Comparison of ENCODE assay signal across 1 cellular context in the genomic region with DNA sequence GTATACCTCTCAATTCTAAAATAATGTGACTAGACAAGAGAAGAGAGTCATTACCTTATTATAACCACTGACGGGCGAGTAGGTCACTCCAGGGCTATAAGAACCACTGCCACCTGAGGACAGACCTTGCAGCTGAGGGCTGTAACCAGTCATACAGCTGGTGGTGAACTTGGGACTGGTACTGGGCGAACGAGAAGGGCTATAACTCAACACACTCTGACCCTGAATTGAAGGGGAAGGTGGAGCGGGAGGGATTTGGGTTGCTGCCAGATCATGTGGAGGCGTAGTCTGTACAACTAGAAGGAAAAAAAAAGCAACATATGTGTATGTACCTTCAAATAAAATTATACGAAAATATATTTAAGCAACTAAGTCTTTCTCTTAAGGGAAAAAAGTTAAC.
TF ChIP-seq lines count a peak whose summit lies in the region.

No MANE protein-coding gene starts in this region.

TF ChIP-seq in K562, 482 proteins besides CTCF, POLR2A, EP300 and RAD21 (continued from another document and continues in another):
- 0 out of 2 replicates have a peak, but pooled peaks have one; percentile 8 for TF ChIP-seq JUND (IDR thresholded peaks at IDR 0.05; ENCODE audit: borderline replicate concordance, low read depth, low read length)
- no peak for TF ChIP-seq JUND (tag; IDR thresholded peaks at IDR 0.05; ENCODE audit: borderline replicate concordance, low read depth, low read length)
- TF ChIP-seq, protein P1, sequence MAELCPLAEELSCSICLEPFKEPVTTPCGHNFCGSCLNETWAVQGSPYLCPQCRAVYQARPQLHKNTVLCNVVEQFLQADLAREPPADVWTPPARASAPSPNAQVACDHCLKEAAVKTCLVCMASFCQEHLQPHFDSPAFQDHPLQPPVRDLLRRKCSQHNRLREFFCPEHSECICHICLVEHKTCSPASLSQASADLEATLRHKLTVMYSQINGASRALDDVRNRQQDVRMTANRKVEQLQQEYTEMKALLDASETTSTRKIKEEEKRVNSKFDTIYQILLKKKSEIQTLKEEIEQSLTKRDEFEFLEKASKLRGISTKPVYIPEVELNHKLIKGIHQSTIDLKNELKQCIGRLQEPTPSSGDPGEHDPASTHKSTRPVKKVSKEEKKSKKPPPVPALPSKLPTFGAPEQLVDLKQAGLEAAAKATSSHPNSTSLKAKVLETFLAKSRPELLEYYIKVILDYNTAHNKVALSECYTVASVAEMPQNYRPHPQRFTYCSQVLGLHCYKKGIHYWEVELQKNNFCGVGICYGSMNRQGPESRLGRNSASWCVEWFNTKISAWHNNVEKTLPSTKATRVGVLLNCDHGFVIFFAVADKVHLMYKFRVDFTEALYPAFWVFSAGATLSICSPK (IDR thresholded peaks at IDR 0.05; ENCODE audit: borderline replicate concordance): no peak
- TF ChIP-seq, protein P2, sequence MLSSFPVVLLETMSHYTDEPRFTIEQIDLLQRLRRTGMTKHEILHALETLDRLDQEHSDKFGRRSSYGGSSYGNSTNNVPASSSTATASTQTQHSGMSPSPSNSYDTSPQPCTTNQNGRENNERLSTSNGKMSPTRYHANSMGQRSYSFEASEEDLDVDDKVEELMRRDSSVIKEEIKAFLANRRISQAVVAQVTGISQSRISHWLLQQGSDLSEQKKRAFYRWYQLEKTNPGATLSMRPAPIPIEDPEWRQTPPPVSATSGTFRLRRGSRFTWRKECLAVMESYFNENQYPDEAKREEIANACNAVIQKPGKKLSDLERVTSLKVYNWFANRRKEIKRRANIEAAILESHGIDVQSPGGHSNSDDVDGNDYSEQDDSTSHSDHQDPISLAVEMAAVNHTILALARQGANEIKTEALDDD (IDR thresholded peaks at IDR 0.05): peak; percentile 69
- TF ChIP-seq, protein P3, sequence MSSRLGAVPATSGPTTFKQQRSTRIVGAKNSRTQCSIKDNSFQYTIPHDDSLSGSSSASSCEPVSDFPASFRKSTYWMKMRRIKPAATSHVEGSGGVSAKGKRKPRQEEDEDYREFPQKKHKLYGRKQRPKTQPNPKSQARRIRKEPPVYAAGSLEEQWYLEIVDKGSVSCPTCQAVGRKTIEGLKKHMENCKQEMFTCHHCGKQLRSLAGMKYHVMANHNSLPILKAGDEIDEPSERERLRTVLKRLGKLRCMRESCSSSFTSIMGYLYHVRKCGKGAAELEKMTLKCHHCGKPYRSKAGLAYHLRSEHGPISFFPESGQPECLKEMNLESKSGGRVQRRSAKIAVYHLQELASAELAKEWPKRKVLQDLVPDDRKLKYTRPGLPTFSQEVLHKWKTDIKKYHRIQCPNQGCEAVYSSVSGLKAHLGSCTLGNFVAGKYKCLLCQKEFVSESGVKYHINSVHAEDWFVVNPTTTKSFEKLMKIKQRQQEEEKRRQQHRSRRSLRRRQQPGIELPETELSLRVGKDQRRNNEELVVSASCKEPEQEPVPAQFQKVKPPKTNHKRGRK (tag; IDR thresholded peaks at IDR 0.05): no peak
- TF ChIP-seq TGIF2 (CRISPR knock-in tag; IDR thresholded peaks at IDR 0.05): no peak
- peak; percentile 55; the same call in 1 of the 2 replicates for TF ChIP-seq ESRRA (IDR thresholded peaks at IDR 0.05; ENCODE audit: borderline replicate concordance, low read depth)
- TF ChIP-seq TEAD4 (IDR thresholded peaks at IDR 0.05; ENCODE audit: low read length): peak; percentile 25; the same call in 1 of the 2 replicates
- TF ChIP-seq TEAD4 (CRISPR knock-in tag; IDR thresholded peaks at IDR 0.05; ENCODE audit: borderline replicate concordance): no peak
- TF ChIP-seq, protein P4, sequence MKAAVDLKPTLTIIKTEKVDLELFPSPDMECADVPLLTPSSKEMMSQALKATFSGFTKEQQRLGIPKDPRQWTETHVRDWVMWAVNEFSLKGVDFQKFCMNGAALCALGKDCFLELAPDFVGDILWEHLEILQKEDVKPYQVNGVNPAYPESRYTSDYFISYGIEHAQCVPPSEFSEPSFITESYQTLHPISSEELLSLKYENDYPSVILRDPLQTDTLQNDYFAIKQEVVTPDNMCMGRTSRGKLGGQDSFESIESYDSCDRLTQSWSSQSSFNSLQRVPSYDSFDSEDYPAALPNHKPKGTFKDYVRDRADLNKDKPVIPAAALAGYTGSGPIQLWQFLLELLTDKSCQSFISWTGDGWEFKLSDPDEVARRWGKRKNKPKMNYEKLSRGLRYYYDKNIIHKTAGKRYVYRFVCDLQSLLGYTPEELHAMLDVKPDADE (conservative IDR thresholded peaks at IDR 0.05; ENCODE audit: control insufficient read depth, low read depth, low read length): no peak
- TF ChIP-seq ZNF384 (IDR thresholded peaks at IDR 0.05; ENCODE audit: low read depth, low read length): peak; percentile 79
- no peak for TF ChIP-seq ZNF589 (CRISPR knock-in tag; IDR thresholded peaks at IDR 0.05; ENCODE audit: low read depth)
- no peak for TF ChIP-seq ZFP36 (IDR thresholded peaks at IDR 0.05; ENCODE audit: low read depth, low read length, partially characterized antibody)
- no peak for TF ChIP-seq GATAD2A (IDR thresholded peaks at IDR 0.05)
- peak; percentile 97 for TF ChIP-seq NFIC (IDR thresholded peaks at IDR 0.05)
- TF ChIP-seq, protein P5, sequence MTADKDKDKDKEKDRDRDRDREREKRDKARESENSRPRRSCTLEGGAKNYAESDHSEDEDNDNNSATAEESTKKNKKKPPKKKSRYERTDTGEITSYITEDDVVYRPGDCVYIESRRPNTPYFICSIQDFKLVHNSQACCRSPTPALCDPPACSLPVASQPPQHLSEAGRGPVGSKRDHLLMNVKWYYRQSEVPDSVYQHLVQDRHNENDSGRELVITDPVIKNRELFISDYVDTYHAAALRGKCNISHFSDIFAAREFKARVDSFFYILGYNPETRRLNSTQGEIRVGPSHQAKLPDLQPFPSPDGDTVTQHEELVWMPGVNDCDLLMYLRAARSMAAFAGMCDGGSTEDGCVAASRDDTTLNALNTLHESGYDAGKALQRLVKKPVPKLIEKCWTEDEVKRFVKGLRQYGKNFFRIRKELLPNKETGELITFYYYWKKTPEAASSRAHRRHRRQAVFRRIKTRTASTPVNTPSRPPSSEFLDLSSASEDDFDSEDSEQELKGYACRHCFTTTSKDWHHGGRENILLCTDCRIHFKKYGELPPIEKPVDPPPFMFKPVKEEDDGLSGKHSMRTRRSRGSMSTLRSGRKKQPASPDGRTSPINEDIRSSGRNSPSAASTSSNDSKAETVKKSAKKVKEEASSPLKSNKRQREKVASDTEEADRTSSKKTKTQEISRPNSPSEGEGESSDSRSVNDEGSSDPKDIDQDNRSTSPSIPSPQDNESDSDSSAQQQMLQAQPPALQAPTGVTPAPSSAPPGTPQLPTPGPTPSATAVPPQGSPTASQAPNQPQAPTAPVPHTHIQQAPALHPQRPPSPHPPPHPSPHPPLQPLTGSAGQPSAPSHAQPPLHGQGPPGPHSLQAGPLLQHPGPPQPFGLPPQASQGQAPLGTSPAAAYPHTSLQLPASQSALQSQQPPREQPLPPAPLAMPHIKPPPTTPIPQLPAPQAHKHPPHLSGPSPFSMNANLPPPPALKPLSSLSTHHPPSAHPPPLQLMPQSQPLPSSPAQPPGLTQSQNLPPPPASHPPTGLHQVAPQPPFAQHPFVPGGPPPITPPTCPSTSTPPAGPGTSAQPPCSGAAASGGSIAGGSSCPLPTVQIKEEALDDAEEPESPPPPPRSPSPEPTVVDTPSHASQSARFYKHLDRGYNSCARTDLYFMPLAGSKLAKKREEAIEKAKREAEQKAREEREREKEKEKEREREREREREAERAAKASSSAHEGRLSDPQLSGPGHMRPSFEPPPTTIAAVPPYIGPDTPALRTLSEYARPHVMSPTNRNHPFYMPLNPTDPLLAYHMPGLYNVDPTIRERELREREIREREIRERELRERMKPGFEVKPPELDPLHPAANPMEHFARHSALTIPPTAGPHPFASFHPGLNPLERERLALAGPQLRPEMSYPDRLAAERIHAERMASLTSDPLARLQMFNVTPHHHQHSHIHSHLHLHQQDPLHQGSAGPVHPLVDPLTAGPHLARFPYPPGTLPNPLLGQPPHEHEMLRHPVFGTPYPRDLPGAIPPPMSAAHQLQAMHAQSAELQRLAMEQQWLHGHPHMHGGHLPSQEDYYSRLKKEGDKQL (CRISPR knock-in tag; IDR thresholded peaks at IDR 0.05; ENCODE audit: borderline replicate concordance): no peak
- no peak for TF ChIP-seq ZBTB17 (CRISPR knock-in tag; IDR thresholded peaks at IDR 0.05)
- TF ChIP-seq JUN (IDR thresholded peaks at IDR 0.05; ENCODE audit: borderline replicate concordance, low read depth, low read length): no peak
- TF ChIP-seq JUN (CRISPR knock-in tag; IDR thresholded peaks at IDR 0.05; ENCODE audit: borderline replicate concordance): no peak
- TF ChIP-seq SMARCE1 (IDR thresholded peaks at IDR 0.05): peak; percentile 39; the same call in 1 of the 2 replicates
- TF ChIP-seq ZNF561 (CRISPR knock-in tag; conservative IDR thresholded peaks at IDR 0.05): no peak
- no peak for TF ChIP-seq DDX20 (tag; IDR thresholded peaks at IDR 0.05; ENCODE audit: low read depth)
- no peak for TF ChIP-seq SMAD3 (CRISPR knock-in tag; conservative IDR thresholded peaks at IDR 0.05)
- TF ChIP-seq, protein P6, sequence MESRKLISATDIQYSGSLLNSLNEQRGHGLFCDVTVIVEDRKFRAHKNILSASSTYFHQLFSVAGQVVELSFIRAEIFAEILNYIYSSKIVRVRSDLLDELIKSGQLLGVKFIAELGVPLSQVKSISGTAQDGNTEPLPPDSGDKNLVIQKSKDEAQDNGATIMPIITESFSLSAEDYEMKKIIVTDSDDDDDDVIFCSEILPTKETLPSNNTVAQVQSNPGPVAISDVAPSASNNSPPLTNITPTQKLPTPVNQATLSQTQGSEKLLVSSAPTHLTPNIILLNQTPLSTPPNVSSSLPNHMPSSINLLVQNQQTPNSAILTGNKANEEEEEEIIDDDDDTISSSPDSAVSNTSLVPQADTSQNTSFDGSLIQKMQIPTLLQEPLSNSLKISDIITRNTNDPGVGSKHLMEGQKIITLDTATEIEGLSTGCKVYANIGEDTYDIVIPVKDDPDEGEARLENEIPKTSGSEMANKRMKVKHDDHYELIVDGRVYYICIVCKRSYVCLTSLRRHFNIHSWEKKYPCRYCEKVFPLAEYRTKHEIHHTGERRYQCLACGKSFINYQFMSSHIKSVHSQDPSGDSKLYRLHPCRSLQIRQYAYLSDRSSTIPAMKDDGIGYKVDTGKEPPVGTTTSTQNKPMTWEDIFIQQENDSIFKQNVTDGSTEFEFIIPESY (CRISPR knock-in tag; IDR thresholded peaks at IDR 0.05): 0 out of 2 replicates have a peak, but pooled peaks have one; percentile 33
- TF ChIP-seq RBM17 (IDR thresholded peaks at IDR 0.05; ENCODE audit: borderline replicate concordance, low read depth, low read length): no peak
- TF ChIP-seq ZFX (CRISPR knock-in tag; IDR thresholded peaks at IDR 0.05): no peak
- TF ChIP-seq TRIM24 (IDR thresholded peaks at IDR 0.05): peak; percentile 6 to 53; a peak in 1 of 4 replicates
- TF ChIP-seq, protein P7, sequence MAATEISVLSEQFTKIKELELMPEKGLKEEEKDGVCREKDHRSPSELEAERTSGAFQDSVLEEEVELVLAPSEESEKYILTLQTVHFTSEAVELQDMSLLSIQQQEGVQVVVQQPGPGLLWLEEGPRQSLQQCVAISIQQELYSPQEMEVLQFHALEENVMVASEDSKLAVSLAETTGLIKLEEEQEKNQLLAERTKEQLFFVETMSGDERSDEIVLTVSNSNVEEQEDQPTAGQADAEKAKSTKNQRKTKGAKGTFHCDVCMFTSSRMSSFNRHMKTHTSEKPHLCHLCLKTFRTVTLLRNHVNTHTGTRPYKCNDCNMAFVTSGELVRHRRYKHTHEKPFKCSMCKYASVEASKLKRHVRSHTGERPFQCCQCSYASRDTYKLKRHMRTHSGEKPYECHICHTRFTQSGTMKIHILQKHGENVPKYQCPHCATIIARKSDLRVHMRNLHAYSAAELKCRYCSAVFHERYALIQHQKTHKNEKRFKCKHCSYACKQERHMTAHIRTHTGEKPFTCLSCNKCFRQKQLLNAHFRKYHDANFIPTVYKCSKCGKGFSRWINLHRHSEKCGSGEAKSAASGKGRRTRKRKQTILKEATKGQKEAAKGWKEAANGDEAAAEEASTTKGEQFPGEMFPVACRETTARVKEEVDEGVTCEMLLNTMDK (IDR thresholded peaks at IDR 0.05; ENCODE audit: borderline replicate concordance, insufficient read depth, low read depth, low read length, poor library complexity, severe bottlenecking): no peak
- peak; percentile 49 for TF ChIP-seq ZNF316 (IDR thresholded peaks at IDR 0.05)
- no peak for TF ChIP-seq CBFB (CRISPR knock-in tag; IDR thresholded peaks at IDR 0.05)
- no peak for TF ChIP-seq TBL1XR1 (IDR thresholded peaks at IDR 0.05; ENCODE audit: low read length in 2 of 2)
- TF ChIP-seq E2F3 (CRISPR knock-in tag; IDR thresholded peaks at IDR 0.05): no peak
- peak; percentile 77; the same call in 1 of the 2 replicates for TF ChIP-seq HDGF (IDR thresholded peaks at IDR 0.05)
- no peak for TF ChIP-seq SMAD2 (IDR thresholded peaks at IDR 0.05; ENCODE audit: low read depth, low read length)
- TF ChIP-seq, protein P8, sequence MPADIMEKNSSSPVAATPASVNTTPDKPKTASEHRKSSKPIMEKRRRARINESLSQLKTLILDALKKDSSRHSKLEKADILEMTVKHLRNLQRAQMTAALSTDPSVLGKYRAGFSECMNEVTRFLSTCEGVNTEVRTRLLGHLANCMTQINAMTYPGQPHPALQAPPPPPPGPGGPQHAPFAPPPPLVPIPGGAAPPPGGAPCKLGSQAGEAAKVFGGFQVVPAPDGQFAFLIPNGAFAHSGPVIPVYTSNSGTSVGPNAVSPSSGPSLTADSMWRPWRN (IDR thresholded peaks at IDR 0.05; ENCODE audit: low read depth): no peak
- TF ChIP-seq BRCA1 (IDR thresholded peaks at IDR 0.05): no peak
- TF ChIP-seq BRCA1 (CRISPR knock-in tag; IDR thresholded peaks at IDR 0.05): no peak
- no peak for TF ChIP-seq PML (IDR thresholded peaks at IDR 0.05; ENCODE audit: low read length)
- no peak for TF ChIP-seq ZBED1 (IDR thresholded peaks at IDR 0.05)
- no peak for TF ChIP-seq NRF1 (conservative IDR thresholded peaks at IDR 0.05 in 1 of 2, IDR thresholded peaks at IDR 0.05 in 1 of 2)
- TF ChIP-seq, protein P9, sequence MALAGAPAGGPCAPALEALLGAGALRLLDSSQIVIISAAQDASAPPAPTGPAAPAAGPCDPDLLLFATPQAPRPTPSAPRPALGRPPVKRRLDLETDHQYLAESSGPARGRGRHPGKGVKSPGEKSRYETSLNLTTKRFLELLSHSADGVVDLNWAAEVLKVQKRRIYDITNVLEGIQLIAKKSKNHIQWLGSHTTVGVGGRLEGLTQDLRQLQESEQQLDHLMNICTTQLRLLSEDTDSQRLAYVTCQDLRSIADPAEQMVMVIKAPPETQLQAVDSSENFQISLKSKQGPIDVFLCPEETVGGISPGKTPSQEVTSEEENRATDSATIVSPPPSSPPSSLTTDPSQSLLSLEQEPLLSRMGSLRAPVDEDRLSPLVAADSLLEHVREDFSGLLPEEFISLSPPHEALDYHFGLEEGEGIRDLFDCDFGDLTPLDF (CRISPR knock-in tag; IDR thresholded peaks at IDR 0.05): no peak
- no peak for TF ChIP-seq MCM2 (IDR thresholded peaks at IDR 0.05; ENCODE audit: low read depth)
- 0 out of 2 replicates have a peak, but pooled peaks have one; percentile 15 for TF ChIP-seq ARID1B (IDR thresholded peaks at IDR 0.05)
- TF ChIP-seq HDAC1 (IDR thresholded peaks at IDR 0.05): 0 out of 4 replicates have a peak, but pooled peaks of 1 of the 2 experiments have one; percentile 40
- TF ChIP-seq ZNF77 (CRISPR knock-in tag; IDR thresholded peaks at IDR 0.05): no peak
- no peak for TF ChIP-seq ZNF766 (CRISPR knock-in tag; conservative IDR thresholded peaks at IDR 0.05)
- TF ChIP-seq FOS (IDR thresholded peaks at IDR 0.05; ENCODE audit: extremely low read depth, insufficient read length): no peak
- TF ChIP-seq MEF2D (tag; conservative IDR thresholded peaks at IDR 0.05; ENCODE audit: low read depth): no peak
- no peak for TF ChIP-seq TAF7 (tag; IDR thresholded peaks at IDR 0.05)
